In the genomic region with DNA sequence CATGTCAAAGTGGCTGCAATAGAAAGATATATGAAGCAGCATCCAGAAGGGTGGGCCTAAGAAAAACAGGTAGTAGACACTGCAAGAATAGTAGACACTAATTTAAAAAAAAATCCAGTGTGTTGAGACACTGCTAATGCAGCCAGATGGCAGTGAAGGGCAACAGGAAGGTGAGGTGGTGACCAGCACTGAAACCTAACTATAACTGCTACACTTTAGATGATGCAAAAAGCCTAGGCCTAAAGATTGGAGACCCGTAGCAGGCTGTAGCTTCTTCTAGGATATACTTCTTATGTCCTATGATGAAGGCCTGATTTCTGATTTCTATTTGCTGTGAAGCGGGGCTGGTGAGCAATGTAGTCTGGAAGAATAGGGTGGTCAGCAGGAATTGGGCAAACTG, we compare ENCODE assay signal across 19 cellular contexts.
"Had no signal": no experiment of that assay in that cellular context is flagged by ENCODE, and none has a peak within 500 bp of the region (broad histone marks: within the 10 kb centered on the region; RNA-seq: fewer than 3 reads in every experiment).

No MANE protein-coding gene starts in this region.

- H3K4me1 ChIP-seq: esophagus muscularis mucosa, spleen, thyroid gland had no signal

- H3K36me3 ChIP-seq: gastrocnemius medialis, thyroid gland had no signal

- ATAC-seq: effector memory CD8-positive, alpha-beta T cell; gastrocnemius medialis; heart right ventricle; natural killer cell; sciatic nerve; stimulated activated naive B cell treated with anti-CD40 and anti-IgM and Interleukin-4, amounts not matched to agents 10 μg/mL and 1 μg/mL and 100 μg/mL, for 72 hours had no signal

- H3K27me3 ChIP-seq: esophagus muscularis mucosa, gastrocnemius medialis, spleen, thyroid gland had no signal

- H3K27ac ChIP-seq: epithelial cell of prostate, esophagus muscularis mucosa, gastrocnemius medialis, heart right ventricle, spleen, thyroid gland had no signal

- FAIRE-seq: islet of Langerhans, urothelium cell line had no signal

- DNase-seq: effector memory CD8-positive, alpha-beta T cell; gastrocnemius medialis; heart right ventricle; hypothalamus; kidney glomerular epithelial cell; mammary epithelial cell; natural killer cell; posterior cingulate gyrus; spleen; stimulated activated CD4-positive, alpha-beta T cell treated with anti-CD3 and anti-CD28 coated beads, Interleukin-15, amount 100 ng/mL, for 24 hours; stimulated activated CD4-positive, alpha-beta T cell treated with anti-CD3 and anti-CD28 coated beads, Interleukin-1b, Interleukin-23, amount 100 ng/mL, for 48 hours; stimulated activated CD4-positive, alpha-beta T cell treated with anti-CD3 and anti-CD28 coated beads, Interleukin-4, amount 100 ng/mL, for 24 hours; stimulated activated naive B cell treated with anti-CD40 and anti-IgM and Interleukin-4, amounts not matched to agents 10 μg/mL and 1 μg/mL and 100 μg/mL, for 72 hours; thyroid gland had no signal

- H3K4me3 ChIP-seq: esophagus muscularis mucosa, gastrocnemius medialis, heart right ventricle, spleen, thyroid gland had no signal

- H3K9me3 ChIP-seq: esophagus muscularis mucosa, gastrocnemius medialis, heart right ventricle, spleen, thyroid gland had no signal
